Comparison of ENCODE assay signal across 15 cellular contexts in the genomic region with DNA sequence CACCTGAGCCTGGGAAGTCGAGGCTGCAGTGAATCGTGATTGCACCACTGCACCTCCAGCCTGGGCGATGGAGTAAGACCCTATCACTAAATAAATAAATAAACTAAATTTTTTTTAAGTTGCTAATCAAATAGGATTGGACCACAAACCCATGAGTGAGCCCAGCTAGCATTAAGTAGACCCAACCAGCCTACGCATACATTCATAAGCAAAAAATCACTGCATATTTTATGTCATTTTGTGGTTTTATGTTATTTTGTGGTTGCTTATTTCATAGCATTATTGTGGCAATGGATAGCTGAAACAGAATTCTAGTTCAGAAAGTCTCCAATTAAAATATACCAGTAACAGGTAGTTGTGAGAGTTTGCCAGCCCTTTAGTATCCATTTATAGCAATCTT. TPM values are rescaled to one million over a fixed set of nuclear protein-coding genes. Genes with fewer than 3 reads are reported as not detected.
DNase-seq lines count a peak whose midpoint lies in the region; ATAC-seq and TF ChIP-seq lines count a peak whose summit lies in the region.
"Had no signal": no experiment of that assay in that cellular context is flagged by ENCODE, and none has a peak within 500 bp of the region (broad histone marks: within the 10 kb centered on the region; RNA-seq: fewer than 3 reads in every experiment).

No MANE protein-coding gene starts in this region.

- TF ChIP-seq CTCF in fibroblast of mammary gland (conservative IDR thresholded peaks at IDR 0.05; ENCODE audit: control insufficient read depth, insufficient read depth, low read depth, low read length) (no peak), smooth muscle cell (IDR thresholded peaks at IDR 0.05; ENCODE audit: borderline replicate concordance, insufficient read depth, poor library complexity, severe bottlenecking) (no peak)

- DNase-seq in GM03348 (ENCODE audit: low spot score): peak; percentile 34
- DNase-seq in fibroblast of mammary gland (ENCODE audit: low read depth): peak; percentile 91
- DNase-seq in smooth muscle cell (lab: John Stamatoyannopoulos, UW; ENCODE audit: unreplicated experiment): no peak
- DNase-seq in left cardiac atrium: no peak
- DNase-seq in activated T-cell treated with anti-CD3 and anti-CD28 coated beads for 4 hours: no peak
- DNase-seq: activated CD4-positive, alpha-beta T cell treated with anti-CD3 and anti-CD28 coated beads for 48 hours; activated naive CD4-positive, alpha-beta T cell treated with anti-CD3 and anti-CD28 coated beads, Interleukin-2, amount 50 U/mL, for 16 hours; cerebellar nuclear complex; DMS53; naive B cell; NCI-H2029; NCI-H524 treated with DMSO at 0.1 percent for 48 hours had no signal

- ATAC-seq in SK-N-SH treated with all-trans-retinoic acid at 6 μM for 48 hours: peak; percentile 74
- no peak for ATAC-seq in HG03469 (IDR thresholded peaks at IDR 0.05; ENCODE audit: unreplicated experiment)
- no peak for ATAC-seq in left cardiac atrium
- ATAC-seq: GM23338 had no signal

- intact Hi-C loops in left cardiac atrium (cut with DNase I): no loop called here

- no peaks in the 10 kb centered on the region for H3K27me3 ChIP-seq in smooth muscle cell (ENCODE audit: low read depth)

- peak overlapping the region; percentile 14 for H3K27ac ChIP-seq in smooth muscle cell (ENCODE audit: low read depth)

- no peaks in the 10 kb centered on the region for H3F3A ChIP-seq in smooth muscle cell (ENCODE audit: low read depth)

- H3K79me2 ChIP-seq in smooth muscle cell (ENCODE audit: low read depth): no peaks in the 10 kb centered on the region

- H3K9ac ChIP-seq in smooth muscle cell (ENCODE audit: low read depth): peak overlapping the region; percentile 14

- no peaks in the 10 kb centered on the region for H3K36me3 ChIP-seq in smooth muscle cell (ENCODE audit: low read depth)

- 62% methylated on average over 4 of the region's 4 CpGs for WGBS in smooth muscle cell (ENCODE audit: low lambda C conversion rate)

- H3K4me3 ChIP-seq in fibroblast of mammary gland (ENCODE audit: control insufficient read depth, low read depth, low read length): no peak overlapping the region
- H3K4me3 ChIP-seq in smooth muscle cell: no peak overlapping the region
- H3K4me3 ChIP-seq: GM23338 had no signal

- no peaks in the 10 kb centered on the region for H3K9me3 ChIP-seq in smooth muscle cell (replicated peaks; ENCODE audit: low read depth)

- peak overlapping the region; percentile 17 for H3K4me2 ChIP-seq in smooth muscle cell
- H3K4me2 ChIP-seq: GM23338 had no signal

- no peak overlapping the region for H2AFZ ChIP-seq in smooth muscle cell (ENCODE audit: low read depth)
- H2AFZ ChIP-seq: GM23338 had no signal

- no peaks in the 10 kb centered on the region for H4K20me1 ChIP-seq in smooth muscle cell (ENCODE audit: low read depth)

- H3K4me1 ChIP-seq in smooth muscle cell (ENCODE audit: low read depth): peaks cover 6% of the 10 kb centered on the region

TF ChIP-seq in SK-N-SH treated with all-trans-retinoic acid at 6 μM for 48 hours, 23 proteins besides CTCF, POLR2A, EP300 and RAD21:
- TF ChIP-seq PPARA (CRISPR knock-in tag; IDR thresholded peaks at IDR 0.05; ENCODE audit: borderline replicate concordance): no peak

RNA-seq across cellular contexts. Expression of a gene that starts 29.1 kb away (rescaled TPM):
- 57.1 and 93.8 TPM in 2 replicates for total RNA-seq in smooth muscle cell
- 67.7 and 86.7 TPM in 2 replicates for polyA plus RNA-seq in smooth muscle cell
- 10 to 100 TPM; 30.2 to 43.3 TPM for total RNA-seq in left cardiac atrium

Comparison
In these comparisons a context has a peak if more than half of its experiments do, and no peak if none do; other contexts are left out.
1. DNase-seq: peak in GM03348 (single experiment) and fibroblast of mammary gland (single experiment); none in smooth muscle cell (single experiment), left cardiac atrium (single experiment) and activated T-cell treated with anti-CD3 and anti-CD28 coated beads for 4 hours (single experiment).